9 cellular contexts compared by ENCODE assay signal in the genomic region with DNA sequence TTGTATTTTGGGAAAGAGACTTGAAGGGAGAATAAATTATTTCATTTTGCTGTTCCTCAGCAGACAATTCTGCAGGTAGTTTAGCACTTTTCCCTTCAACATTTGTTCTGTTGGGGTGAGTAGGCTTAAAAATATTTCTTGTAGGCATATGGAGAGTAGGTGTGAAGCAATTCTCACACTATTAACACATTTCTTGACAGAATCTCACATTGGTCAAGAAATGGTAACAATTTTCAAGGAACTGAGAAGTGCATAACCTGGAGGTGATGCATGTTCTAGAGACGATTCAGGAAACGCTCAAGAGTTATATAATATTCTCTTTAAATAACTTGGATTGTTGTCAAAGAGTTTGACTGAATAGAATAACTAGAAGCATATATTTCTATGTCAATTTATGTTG.
"Had no signal": no experiment of that assay in that cellular context is flagged by ENCODE, and none has a peak within 500 bp of the region (broad histone marks: within the 10 kb centered on the region; RNA-seq: fewer than 3 reads in every experiment).

No MANE protein-coding gene starts in this region.

- H3K4me3 ChIP-seq: GM23248, HAP-1 had no signal

- H3K4me3 Mint-ChIP-seq: HFFc6, IgD-negative memory B cell had no signal

- H3K4me1 Mint-ChIP-seq: IgD-negative memory B cell had no signal

- H3K27me3 Mint-ChIP-seq: IgD-negative memory B cell had no signal

- H3K27ac ChIP-seq: GM23248, HL-60 had no signal

- H3K27ac Mint-ChIP-seq: HFFc6, IgD-negative memory B cell had no signal

- DNase-seq: GM23248, GOT3, H7, HFFc6 had no signal

- ATAC-seq: HCT116, HepG2 had no signal

- H3K36me3 Mint-ChIP-seq: IgD-negative memory B cell had no signal

- H3K4me1 ChIP-seq: HAP-1 had no signal

- H3K9ac ChIP-seq: GM23248 had no signal

- H3K36me3 ChIP-seq: HAP-1 had no signal
